Comparison of ENCODE assay signal across 16 cellular contexts in the genomic region with DNA sequence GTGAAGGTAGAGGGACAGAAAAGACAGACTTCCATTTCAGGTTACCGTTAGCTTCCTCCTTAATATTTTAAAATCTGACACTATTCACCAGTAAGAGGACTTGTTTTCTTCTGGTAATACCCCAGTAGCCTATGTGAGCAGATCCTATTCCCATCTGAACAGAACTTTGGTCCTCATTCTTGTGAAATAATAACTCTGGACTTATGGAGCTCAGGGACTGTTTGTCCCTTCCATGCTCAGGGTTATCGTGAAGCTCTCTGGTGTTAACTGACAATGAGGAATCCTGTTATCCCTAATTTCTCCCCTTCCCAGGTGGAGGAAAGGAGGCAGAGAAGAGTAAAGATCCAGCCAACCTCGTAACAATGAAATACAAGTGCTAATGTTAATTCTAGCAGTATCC. TPM values are rescaled to one million over a fixed set of nuclear protein-coding genes. Genes with fewer than 3 reads are reported as not detected.
DNase-seq lines count a peak whose midpoint lies in the region; ATAC-seq, FAIRE-seq and TF ChIP-seq lines count a peak whose summit lies in the region.
"Had no signal": no experiment of that assay in that cellular context is flagged by ENCODE, and none has a peak within 500 bp of the region (broad histone marks: within the 10 kb centered on the region; RNA-seq: fewer than 3 reads in every experiment).

No MANE protein-coding gene starts in this region.

- H3K36me3 ChIP-seq in heart left ventricle (no peaks in the 10 kb centered on the region), HepG2 (replicated peaks in 1 of 2; ENCODE audit: control insufficient read depth in 1 of 2, insufficient read depth in 2 of 2, low read length in 2 of 2) (no peaks in the 10 kb centered on the region), right lobe of liver (no peaks in the 10 kb centered on the region), PC-9 (ENCODE audit: low read depth) (no peaks in the 10 kb centered on the region), skeletal muscle satellite cell (ENCODE audit: insufficient read depth, low read length) (no peaks in the 10 kb centered on the region)
- H3K36me3 ChIP-seq: BLaER1 treated with 17β-estradiol and CSF1 and Interleukin-3, amounts not matched to agents 10 nM and 100 nM had no signal

- WGBS in heart left ventricle, 4 donors: 69 to 83% (median 75%) methylated on average over 3 of the region's 3 CpGs
- 26% methylated on average over 3 of the region's 3 CpGs for WGBS in HepG2 (ENCODE audit: low lambda C conversion rate)
- 57% methylated on average over 3 of the region's 3 CpGs for WGBS in right lobe of liver (ENCODE audit: insufficient coverage, low coverage, low lambda C conversion rate, missing lambda C conversion rate)

- no peak for TF ChIP-seq POLR2A in heart left ventricle (IDR thresholded peaks at IDR 0.05)
- TF ChIP-seq POLR2A in HepG2 (IDR thresholded peaks at IDR 0.05; ENCODE audit: insufficient read depth in 1 of 2, low read depth in 2 of 2, low read length in 2 of 2): no peak
- no peak for TF ChIP-seq POLR2A in right lobe of liver (IDR thresholded peaks at IDR 0.05)

- peak overlapping the region in 9 of 12 donors; percentile 50 to 81 (median 59) for H3K27ac ChIP-seq in heart left ventricle
- no peak overlapping the region for H3K27ac ChIP-seq in HepG2 (ENCODE audit: extremely low read length, insufficient read depth, low read length)
- H3K27ac ChIP-seq in right lobe of liver: no peak overlapping the region
- H3K27ac ChIP-seq in PC-9: peak overlapping the region; percentile 84
- H3K27ac ChIP-seq: BLaER1 treated with 17β-estradiol and CSF1 and Interleukin-3, amounts not matched to agents 10 nM and 100 nM had no signal

- TF ChIP-seq EP300 in HepG2 (IDR thresholded peaks at IDR 0.05; ENCODE audit: low read depth in 2 of 2, low read length in 2 of 2) (no peak), HepG2 (CRISPR knock-in tag; IDR thresholded peaks at IDR 0.05; ENCODE audit: borderline replicate concordance) (no peak)

- H3K9me3 ChIP-seq in heart left ventricle: no peaks in the 10 kb centered on the region
- no peaks in the 10 kb centered on the region for H3K9me3 ChIP-seq in HepG2 (ENCODE audit: low read length)
- H3K9me3 ChIP-seq in right lobe of liver: no peaks in the 10 kb centered on the region
- H3K9me3 ChIP-seq in PC-9 (ENCODE audit: insufficient read depth, low read depth): no peaks in the 10 kb centered on the region
- H3K9me3 ChIP-seq in skeletal muscle satellite cell (replicated peaks; ENCODE audit: low read length): no peaks in the 10 kb centered on the region

- intact Hi-C loops in heart left ventricle (cut with DNase I) (loop anchor here in 4 of 10 donors (5.0 to 10.0 kb wide), 3 partner anchors 36 to 53 kb away; partner anchors contain the start of gene ANKRD1 (in 3 of the 4)), Right ventricle myocardium superior (cut with DNase I) (loop anchor here (5.0 kb wide), 1 partner anchor 46 kb away; the partner anchor contains the start of gene ANKRD1), HepG2 (cut with micrococcal nuclease; ENCODE audit: unreplicated experiment) (loop anchor here (2.0 kb wide), 1 partner anchor 47 kb away; the partner anchor contains the start of gene ANKRD1), right lobe of liver (cut with DNase I) (no loop called here), PC-9 (cut with micrococcal nuclease; ENCODE audit: unreplicated experiment) (loop anchor here (1.0 kb wide), 1 partner anchor 37 kb away; no protein-coding TSS in a partner anchor)

- H3K27me3 ChIP-seq in heart left ventricle (no peaks in the 10 kb centered on the region), HepG2 (ENCODE audit: control insufficient read depth in 1 of 2, insufficient read depth in 2 of 2, low read length in 2 of 2) (no peaks in the 10 kb centered on the region), right lobe of liver (no peaks in the 10 kb centered on the region), PC-9 (ENCODE audit: insufficient read depth, low read depth) (no peaks in the 10 kb centered on the region), skeletal muscle satellite cell (ENCODE audit: control insufficient read depth, insufficient read depth, low read length) (no peaks in the 10 kb centered on the region)
- H3K27me3 ChIP-seq: BLaER1 treated with 17β-estradiol and CSF1 and Interleukin-3, amounts not matched to agents 10 nM and 100 nM had no signal

- peak; percentile 61 for FAIRE-seq in HepG2 (lab: Jason Lieb, UNC)
- FAIRE-seq: GM12878 had no signal

- H2AFZ ChIP-seq in HepG2 (ENCODE audit: low read length) (no peak overlapping the region), PC-9 (no peak overlapping the region)

- BruUV-seq in HepG2 (replicated peaks; lab: Mats Ljungman, UMichigan): no TSS peak
- no TSS peak for BruUV-seq in PC-9 (replicated peaks; lab: Mats Ljungman, UMichigan)

- ATAC-seq in heart left ventricle (no peak), Right ventricle myocardium superior (ENCODE audit: poor library complexity) (no peak), HepG2 (peak; percentile 90), right lobe of liver (no peak), GM19328 (IDR thresholded peaks at IDR 0.05; ENCODE audit: unreplicated experiment) (no peak)
- ATAC-seq: GM12878 had no signal

- no peaks in the 10 kb centered on the region for H3K9me2 ChIP-seq in PC-9 (ENCODE audit: insufficient read depth)

- CTCF ChIA-PET in HepG2 (lab: Yijun Ruan, JAX; ENCODE audit: low intra/inter-chr PET ratio, low total read pairs): no interaction called here
- CTCF ChIA-PET in PC-9 (lab: Charles Lee): no interaction called here

- H3K9ac ChIP-seq in HepG2 (ENCODE audit: insufficient read depth, low read depth, low read length) (no peak overlapping the region), skeletal muscle satellite cell (ENCODE audit: low read depth, low read length) (peak overlapping the region; percentile 16)
- H3K9ac ChIP-seq: BLaER1 treated with 17β-estradiol and CSF1 and Interleukin-3, amounts not matched to agents 10 nM and 100 nM had no signal

- no peaks in the 10 kb centered on the region for H4K20me1 ChIP-seq in HepG2 (ENCODE audit: insufficient read depth, low read length)
- no peaks in the 10 kb centered on the region for H4K20me1 ChIP-seq in PC-9 (ENCODE audit: insufficient read depth)
- H4K20me1 ChIP-seq: BLaER1 treated with 17β-estradiol and CSF1 and Interleukin-3, amounts not matched to agents 10 nM and 100 nM had no signal

- H3F3A ChIP-seq in PC-9 (ENCODE audit: insufficient read depth, low read depth): peaks cover 27% of the 10 kb centered on the region; the same call in 1 of the 2 replicates

- POLR2A ChIA-PET in HepG2 (lab: Yijun Ruan, JAX) (interaction anchor here (1.3 kb wide), 1 partner anchor 37 kb away, joined by 3 read pairs; no protein-coding TSS in a partner anchor), PC-9 (lab: Charles Lee; ENCODE audit: unreplicated experiment) (no interaction called here)

- DNase-seq in heart left ventricle (no peak), Right ventricle myocardium superior (no peak), HepG2 (ENCODE audit: low spot score) (peak; percentile 58), right lobe of liver (no peak), PC-9 (no peak), cortex of kidney (lab: John Stamatoyannopoulos, UW) (no peak)
- DNase-seq: 8988T; Calu3; CD4-positive, CD25-positive, alpha-beta regulatory T cell; DMS 273 treated with DMSO at 0.1 percent for 48 hours; HCEC 1CT; HFFc6 had no signal

- no peak for TF ChIP-seq CTCF in heart left ventricle (IDR thresholded peaks at IDR 0.05)
- no peak for TF ChIP-seq CTCF in HepG2 (CRISPR knock-in tag; IDR thresholded peaks at IDR 0.05)
- TF ChIP-seq CTCF in right lobe of liver (IDR thresholded peaks at IDR 0.05): no peak
- TF ChIP-seq CTCF in PC-9 (conservative IDR thresholded peaks at IDR 0.05): no peak

- H3K4me1 ChIP-seq in heart left ventricle (peaks cover 4 to 51% (median 19%) of the 10 kb centered on the region in 12 donors), HepG2 (ENCODE audit: insufficient read depth, low read length) (peaks cover 40% of the 10 kb centered on the region), right lobe of liver (no peaks in the 10 kb centered on the region), PC-9 (replicated peaks; ENCODE audit: insufficient read depth) (peaks cover 28% of the 10 kb centered on the region), skeletal muscle satellite cell (ENCODE audit: control insufficient read depth, insufficient read depth, low read length) (peaks cover 49% of the 10 kb centered on the region)
- H3K4me1 ChIP-seq: BLaER1 treated with 17β-estradiol and CSF1 and Interleukin-3, amounts not matched to agents 10 nM and 100 nM had no signal

- H3K4me2 ChIP-seq in HepG2 (ENCODE audit: low read depth, low read length) (0 out of 2 replicates have a peak overlapping the region, but pooled peaks have one; percentile 26), PC-9 (peak overlapping the region; percentile 67), skeletal muscle satellite cell (ENCODE audit: low read length) (no peak overlapping the region)
- H3K4me2 ChIP-seq: BLaER1 treated with 17β-estradiol and CSF1 and Interleukin-3, amounts not matched to agents 10 nM and 100 nM had no signal

- TF ChIP-seq RAD21 in HepG2 (CRISPR knock-in tag; IDR thresholded peaks at IDR 0.05): no peak

- in situ Hi-C loops in HepG2 (cut with HindIII; ENCODE audit: extremely low pct_ligation_motif_present, low pct_unique_long_range_greater_than_20kb): no loop called here

- H3K4me3 ChIP-seq in heart left ventricle (peak overlapping the region in 7 of 12 donors; percentile 5 to 49 (median 27)), HepG2 (replicated peaks in 1 of 3; ENCODE audit: insufficient read depth in 1 of 3, low read depth in 2 of 3, low read length in 3 of 3) (no peak overlapping the region), right lobe of liver (no peak overlapping the region), PC-9 (no peak overlapping the region), skeletal muscle satellite cell (ENCODE audit: low read length) (no peak overlapping the region)
- H3K4me3 ChIP-seq: BLaER1 treated with 17β-estradiol and CSF1 and Interleukin-3, amounts not matched to agents 10 nM and 100 nM; GM12878 had no signal

- H3K79me2 ChIP-seq in HepG2 (ENCODE audit: insufficient read depth, low read length) (no peaks in the 10 kb centered on the region), PC-9 (ENCODE audit: low read depth) (no peaks in the 10 kb centered on the region)

RNA-seq across cellular contexts. Expression of gene ANKRD1, which starts 47.0 kb away (rescaled TPM):
- total RNA-seq in heart left ventricle (1,000 to 10,000 TPM; 1,315 to 6,714 (median 4,181) TPM), Right ventricle myocardium superior (1,733 TPM), HepG2 (2016; rRNA removed; fragmentation: Illumina TruSeq; extraction: Trizol) (19.4 and 26.4 TPM in 2 replicates), right lobe of liver (1 to 10 TPM in 3 of 6 experiments, under 1 TPM in 2, not detected in 1; 0.34 to 5.0 (median 4.7) TPM), PC-9 (2021) (3.9 and 6.7 TPM in 2 replicates)
- polyA plus RNA-seq in heart left ventricle (1,000 to 10,000 TPM; 3,580 to 9,579 TPM), HepG2 (2011; rRNA removed) (30.2 and 41.8 TPM in 2 replicates)
- total RNA-seq in HepG2 (2016; cell fraction: cytosol; rRNA removed; fragmentation: Illumina TruSeq; extraction: Trizol; ENCODE audit: low read depth): 6.3 and 6.9 TPM in 2 replicates
- 19.5 and 30.2 TPM in 2 replicates for total RNA-seq in HepG2 (2016; cell fraction: insoluble cytoplasmic fraction; rRNA removed; fragmentation: Illumina TruSeq; extraction: Trizol)
- 11.3 and 14.1 TPM in 2 replicates for total RNA-seq in HepG2 (2016; cell fraction: membrane; rRNA removed; fragmentation: Illumina TruSeq; extraction: Trizol)
- 12.6 and 13.8 TPM in 2 replicates for total RNA-seq in HepG2 (2016; cell fraction: nucleus; rRNA removed; fragmentation: Illumina TruSeq; extraction: Trizol)
- 30.2 and 31.0 TPM in 2 replicates for polyA plus RNA-seq in HepG2 (2011; cell fraction: cytosol; rRNA removed)
- polyA plus RNA-seq in HepG2 (2011; cell fraction: nucleus; rRNA removed): 21.7 and 24.5 TPM in 2 replicates
- polyA plus RNA-seq in HepG2 (2012): 10.9 and 13.5 TPM in 2 replicates
- polyA plus RNA-seq in HepG2 (2016; cell fraction: cytosol; fragmentation: Illumina TruSeq; extraction: Trizol; ENCODE audit: low read depth): 1.7 and 2.0 TPM in 2 replicates
- 21.2 and 22.2 TPM in 2 replicates for polyA plus RNA-seq in HepG2 (2016; cell fraction: insoluble cytoplasmic fraction; fragmentation: Illumina TruSeq; extraction: Trizol; ENCODE audit: low read depth)
- 3.4 TPM in 2 replicates for polyA plus RNA-seq in HepG2 (2016; cell fraction: membrane; fragmentation: Illumina TruSeq; extraction: Trizol; ENCODE audit: low read depth)
- 20.2 and 20.8 TPM in 2 replicates for polyA plus RNA-seq in HepG2 (2016; cell fraction: nucleus; fragmentation: Illumina TruSeq; extraction: Trizol; ENCODE audit: insufficient read depth, low read depth)
- polyA minus RNA-seq in HepG2 (2011; rRNA and poly(A)+ RNA removed; ENCODE audit: low replicate concordance): 0.09 and 24.0 TPM in 2 replicates
- polyA minus RNA-seq in HepG2 (2011; cell fraction: cytosol; rRNA and poly(A)+ RNA removed): 29.2 and 42.8 TPM in 2 replicates
- 23.3 and 24.9 TPM in 2 replicates for polyA minus RNA-seq in HepG2 (2011; cell fraction: nucleus; rRNA and poly(A)+ RNA removed)
- total RNA-seq in skeletal muscle satellite cell (2012; rRNA removed): 8.9 and 118 TPM in 2 replicates
- total RNA-seq: CD4-positive, CD25-positive, alpha-beta regulatory T cell; GM12878 had no signal
- polyA plus RNA-seq: CD4-positive, CD25-positive, alpha-beta regulatory T cell; GM12878 had no signal

Comparison
In these comparisons a context has a peak if more than half of its experiments do, and no peak if none do; other contexts are left out.
1. intact Hi-C loops: an anchor here in Right ventricle myocardium superior (5.0 kb wide), HepG2 (2.0 kb wide) and PC-9 (1.0 kb wide); none called in right lobe of liver.
2. H3K27ac ChIP-seq: peak in heart left ventricle (9 of 12) and PC-9 (single experiment); none in HepG2 (single experiment) and right lobe of liver (0 of 3).
3. H3K4me3 ChIP-seq: peak in heart left ventricle (7 of 12); none in HepG2 (0 of 3), right lobe of liver (0 of 3), PC-9 (single experiment) and skeletal muscle satellite cell (single experiment).
4. RNA of gene ANKRD1, which starts 47.0 kb away (total RNA-seq): 1,315 to 6,714 TPM in heart left ventricle and 1,733 TPM in Right ventricle myocardium superior (single experiment); 6.3 to 30.2 TPM in HepG2, 3.9 to 6.7 TPM in PC-9 and 0.34 to 5.0 TPM in right lobe of liver; every median in the first group is over 10 times any median in the second.